In the genomic region with DNA sequence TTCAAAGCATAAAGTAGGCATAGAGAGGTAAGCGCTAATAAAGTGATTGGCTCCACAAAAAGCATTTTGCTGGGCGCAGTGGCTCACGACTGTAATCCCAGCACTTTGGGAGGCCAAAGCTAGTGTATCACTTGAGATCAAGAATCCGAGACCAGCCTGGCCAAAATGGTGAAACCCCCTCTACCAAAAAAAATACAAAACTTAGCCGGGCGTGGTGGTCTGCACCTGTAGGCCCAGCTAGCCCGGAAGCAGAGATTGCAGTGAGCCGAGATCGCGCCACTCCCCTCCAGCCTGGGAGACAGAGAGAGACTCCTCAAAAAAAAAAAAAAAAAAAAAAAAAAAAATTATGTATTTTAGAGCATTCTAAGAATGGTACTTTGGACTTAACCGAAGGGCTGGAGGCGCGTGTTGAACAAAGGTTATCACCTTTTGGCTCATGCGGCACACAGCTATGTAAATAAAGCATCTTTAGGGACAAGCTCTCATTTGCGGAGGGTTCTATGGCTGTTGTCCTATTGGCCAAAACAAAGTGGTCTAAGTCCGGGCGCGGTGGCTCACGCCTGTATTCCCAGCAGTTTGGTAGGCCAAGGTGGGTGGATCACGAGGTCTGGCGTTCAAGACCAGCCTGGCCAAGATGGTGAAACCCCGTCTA, we compare ENCODE assay signal across 8 cellular contexts. TPM values are rescaled to one million over a fixed set of nuclear protein-coding genes. Genes with fewer than 3 reads are reported as not detected.
DNase-seq lines count a peak whose midpoint lies in the region; ATAC-seq and TF ChIP-seq lines count a peak whose summit lies in the region.

No MANE protein-coding gene starts in this region.

- H3K27me3 Mint-ChIP-seq in T-cell: peaks cover 0 to 3% of the 10 kb centered on the region in 2 donors

- H3K36me3 Mint-ChIP-seq in T-cell: no peaks in the 10 kb centered on the region

- H3K36me3 ChIP-seq in HCT116 (ENCODE audit: control insufficient read depth in 1 of 2, insufficient read depth in 2 of 2, low read length in 2 of 2) (no peaks in the 10 kb centered on the region), psoas muscle (ENCODE audit: insufficient read depth in 1 of 2, low read depth in 1 of 2) (no peaks in the 10 kb centered on the region)

- no peaks in the 10 kb centered on the region for H3K79me2 ChIP-seq in HCT116 (ENCODE audit: insufficient read depth, low read length)

- no peaks in the 10 kb centered on the region for H3K9me3 Mint-ChIP-seq in T-cell

- H2AFZ ChIP-seq in HCT116 (ENCODE audit: low read depth, low read length, poor library complexity, severe bottlenecking): no peak overlapping the region

- H3K4me1 Mint-ChIP-seq in T-cell: peaks cover 15 to 18% (median 16%) of the 10 kb centered on the region in 3 donors

- H3K4me1 ChIP-seq in HCT116 (ENCODE audit: control insufficient read depth in 1 of 2, insufficient read depth in 2 of 2, low read length in 2 of 2) (peaks cover 17 to 39% of the 10 kb centered on the region in 2 experiments), psoas muscle (peaks cover 5% of the 10 kb centered on the region)

- H3K4me3 ChIP-seq in HCT116 (replicated peaks in 1 of 2; ENCODE audit: low read depth in 1 of 2, low read length in 2 of 2): peak overlapping the region; percentile 48 to 59
- peak overlapping the region; percentile 68 for H3K4me3 ChIP-seq in fibroblast of the aortic adventitia (ENCODE audit: low read depth, low read length)
- H3K4me3 ChIP-seq in psoas muscle: peak overlapping the region; percentile 73

- H3K9me3 ChIP-seq in HCT116 (ENCODE audit: control insufficient read depth in 1 of 2, insufficient read depth in 1 of 2, low read depth in 1 of 2, low read length in 2 of 2) (peaks cover 4 to 6% of the 10 kb centered on the region in 2 experiments; a peak in 2 of 4 replicates), psoas muscle (no peaks in the 10 kb centered on the region)

- ATAC-seq in HCT116 (peak; percentile 45), T-cell (replicated peaks in 1 of 4) (peak in 2 of 4 experiments; percentile 3 to 16), psoas muscle (peak in 2 of 4 donors; percentile 4), GM21423 (IDR thresholded peaks at IDR 0.05; ENCODE audit: unreplicated experiment) (no peak)

- TF ChIP-seq CTCF in C4-2B (conservative IDR thresholded peaks at IDR 0.05) (no peak), HCT116 (IDR thresholded peaks at IDR 0.05 in 2 of 3, conservative IDR thresholded peaks at IDR 0.05 in 1 of 3; ENCODE audit: borderline replicate concordance in 1 of 3, insufficient read depth in 1 of 3, low read depth in 2 of 3, low read length in 2 of 3) (no peak), fibroblast of the aortic adventitia (IDR thresholded peaks at IDR 0.05; ENCODE audit: insufficient read depth, low read length) (no peak), psoas muscle (IDR thresholded peaks at IDR 0.05) (no peak)

- H3K27me3 ChIP-seq in HCT116 (ENCODE audit: insufficient read depth, low read length) (no peaks in the 10 kb centered on the region), psoas muscle (ENCODE audit: insufficient read depth in 3 of 3, low read length in 2 of 3) (no peaks in the 10 kb centered on the region)

- TF ChIP-seq POLR2A in HCT116 (IDR thresholded peaks at IDR 0.05; ENCODE audit: borderline replicate concordance, extremely low read depth, insufficient read depth, insufficient read length): no peak

- RAD21 ChIA-PET in HCT116 (lab: Charles Lee; ENCODE audit: low non-redundant PET in 1 of 2, low total read pairs in 2 of 2, uncharacterized antibody in 2 of 2, unreplicated experiment in 2 of 2): no interaction called here

- POLR2A ChIA-PET in HCT116 (lab: Charles Lee) (interaction anchor here (0.7 to 4.0 kb wide), 24 partner anchors 10 to 1788 kb away, joined by 3 to 104 read pairs (median 7); a partner anchor contains a TSS), T-cell (lab: Charles Lee) (interaction anchor here (0.5 to 5.8 kb wide), 25 partner anchors 11 to 1761 kb away, joined by 3 to 134 read pairs (median 6); a partner anchor contains a TSS)

- H3K4me2 ChIP-seq in HCT116 (ENCODE audit: low read length): peak overlapping the region; percentile 70

- peak overlapping the region; percentile 89 for H3K27ac ChIP-seq in C4-2B
- peak overlapping the region; percentile 94 for H3K27ac ChIP-seq in HCT116 (ENCODE audit: low read depth, low read length)
- peak overlapping the region; percentile 90 for H3K27ac ChIP-seq in psoas muscle

- H3K4me3 Mint-ChIP-seq in T-cell: peak overlapping the region; percentile 78 to 91 (median 89)

- intact Hi-C loops in HCT116 (cut with micrococcal nuclease): no loop called here
- intact Hi-C loops in psoas muscle (cut with DNase I): no loop called here

- BruUV-seq in HCT116 (replicated peaks; lab: Mats Ljungman, UMichigan): no TSS peak

- no peaks in the 10 kb centered on the region for H4K20me1 ChIP-seq in HCT116 (ENCODE audit: insufficient read depth)

- TF ChIP-seq RAD21 in HCT116 (IDR thresholded peaks at IDR 0.05; ENCODE audit: low read depth): no peak

- DNase-seq in HCT116 (ENCODE audit: low read depth, low spot score): peak; percentile 36
- peak in 2 of 34 experiments; percentile 0 to 12 for DNase-seq in T-cell
- no peak for DNase-seq in fibroblast of the aortic adventitia (ENCODE audit: low read depth)
- DNase-seq in psoas muscle: no peak
- no peak for DNase-seq in nucleus accumbens (lab: John Stamatoyannopoulos, UW)
- no peak for DNase-seq in NCI-H2196 treated with DMSO at 0.1 percent for 48 hours (lab: John Stamatoyannopoulos, UW; ENCODE audit: unreplicated experiment)

- H3K9ac ChIP-seq in HCT116 (ENCODE audit: low read length): peak overlapping the region; percentile 65

- 52 to 56% (median 53%) methylated on average over 22 of the region's 22 CpGs for WGBS in psoas muscle, 3 donors

- no peaks in the 10 kb centered on the region for H3K9me2 ChIP-seq in HCT116 (ENCODE audit: insufficient read depth)

- peak overlapping the region; percentile 96 to 99 for H3K27ac Mint-ChIP-seq in T-cell

- CTCF ChIA-PET in HCT116 (lab: Charles Lee): interaction anchor here (0.7 kb wide), 1 partner anchor 49 kb away, joined by 3 read pairs; no protein-coding TSS in a partner anchor
- CTCF ChIA-PET in T-cell (lab: Charles Lee): interaction anchor here (0.6 to 2.2 kb wide), 7 partner anchors 17 to 111 kb away, joined by 3 to 13 read pairs (median 4); a partner anchor contains a TSS

TF ChIP-seq in HCT116, 20 proteins besides CTCF, POLR2A, EP300 and RAD21 (continues in another document):
- no peak for TF ChIP-seq EZH2 (IDR thresholded peaks at IDR 0.05)
- TF ChIP-seq, protein P1, sequence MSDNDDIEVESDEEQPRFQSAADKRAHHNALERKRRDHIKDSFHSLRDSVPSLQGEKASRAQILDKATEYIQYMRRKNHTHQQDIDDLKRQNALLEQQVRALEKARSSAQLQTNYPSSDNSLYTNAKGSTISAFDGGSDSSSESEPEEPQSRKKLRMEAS (IDR thresholded peaks at IDR 0.05): no peak
- TF ChIP-seq ZFX (IDR thresholded peaks at IDR 0.05): no peak
- TF ChIP-seq, protein P2, sequence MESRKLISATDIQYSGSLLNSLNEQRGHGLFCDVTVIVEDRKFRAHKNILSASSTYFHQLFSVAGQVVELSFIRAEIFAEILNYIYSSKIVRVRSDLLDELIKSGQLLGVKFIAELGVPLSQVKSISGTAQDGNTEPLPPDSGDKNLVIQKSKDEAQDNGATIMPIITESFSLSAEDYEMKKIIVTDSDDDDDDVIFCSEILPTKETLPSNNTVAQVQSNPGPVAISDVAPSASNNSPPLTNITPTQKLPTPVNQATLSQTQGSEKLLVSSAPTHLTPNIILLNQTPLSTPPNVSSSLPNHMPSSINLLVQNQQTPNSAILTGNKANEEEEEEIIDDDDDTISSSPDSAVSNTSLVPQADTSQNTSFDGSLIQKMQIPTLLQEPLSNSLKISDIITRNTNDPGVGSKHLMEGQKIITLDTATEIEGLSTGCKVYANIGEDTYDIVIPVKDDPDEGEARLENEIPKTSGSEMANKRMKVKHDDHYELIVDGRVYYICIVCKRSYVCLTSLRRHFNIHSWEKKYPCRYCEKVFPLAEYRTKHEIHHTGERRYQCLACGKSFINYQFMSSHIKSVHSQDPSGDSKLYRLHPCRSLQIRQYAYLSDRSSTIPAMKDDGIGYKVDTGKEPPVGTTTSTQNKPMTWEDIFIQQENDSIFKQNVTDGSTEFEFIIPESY (IDR thresholded peaks at IDR 0.05; ENCODE audit: extremely low read depth, insufficient replicate concordance, low read length): no peak
- TF ChIP-seq ZNF274 (IDR thresholded peaks at IDR 0.05; ENCODE audit: low read depth, low read length): no peak
- TF ChIP-seq EZH2phosphoT487 (IDR thresholded peaks at IDR 0.05; ENCODE audit: borderline replicate concordance): no peak
- TF ChIP-seq, protein P3, sequence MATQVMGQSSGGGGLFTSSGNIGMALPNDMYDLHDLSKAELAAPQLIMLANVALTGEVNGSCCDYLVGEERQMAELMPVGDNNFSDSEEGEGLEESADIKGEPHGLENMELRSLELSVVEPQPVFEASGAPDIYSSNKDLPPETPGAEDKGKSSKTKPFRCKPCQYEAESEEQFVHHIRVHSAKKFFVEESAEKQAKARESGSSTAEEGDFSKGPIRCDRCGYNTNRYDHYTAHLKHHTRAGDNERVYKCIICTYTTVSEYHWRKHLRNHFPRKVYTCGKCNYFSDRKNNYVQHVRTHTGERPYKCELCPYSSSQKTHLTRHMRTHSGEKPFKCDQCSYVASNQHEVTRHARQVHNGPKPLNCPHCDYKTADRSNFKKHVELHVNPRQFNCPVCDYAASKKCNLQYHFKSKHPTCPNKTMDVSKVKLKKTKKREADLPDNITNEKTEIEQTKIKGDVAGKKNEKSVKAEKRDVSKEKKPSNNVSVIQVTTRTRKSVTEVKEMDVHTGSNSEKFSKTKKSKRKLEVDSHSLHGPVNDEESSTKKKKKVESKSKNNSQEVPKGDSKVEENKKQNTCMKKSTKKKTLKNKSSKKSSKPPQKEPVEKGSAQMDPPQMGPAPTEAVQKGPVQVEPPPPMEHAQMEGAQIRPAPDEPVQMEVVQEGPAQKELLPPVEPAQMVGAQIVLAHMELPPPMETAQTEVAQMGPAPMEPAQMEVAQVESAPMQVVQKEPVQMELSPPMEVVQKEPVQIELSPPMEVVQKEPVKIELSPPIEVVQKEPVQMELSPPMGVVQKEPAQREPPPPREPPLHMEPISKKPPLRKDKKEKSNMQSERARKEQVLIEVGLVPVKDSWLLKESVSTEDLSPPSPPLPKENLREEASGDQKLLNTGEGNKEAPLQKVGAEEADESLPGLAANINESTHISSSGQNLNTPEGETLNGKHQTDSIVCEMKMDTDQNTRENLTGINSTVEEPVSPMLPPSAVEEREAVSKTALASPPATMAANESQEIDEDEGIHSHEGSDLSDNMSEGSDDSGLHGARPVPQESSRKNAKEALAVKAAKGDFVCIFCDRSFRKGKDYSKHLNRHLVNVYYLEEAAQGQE (IDR thresholded peaks at IDR 0.05; ENCODE audit: low read depth): no peak

RNA-seq across cellular contexts. Expression of a gene that starts 17.4 kb away (rescaled TPM):
- 9.8 TPM for total RNA-seq in HCT116 (2021; ENCODE audit: unreplicated experiment)
- 12.0 and 13.4 TPM in 2 replicates for polyA plus RNA-seq in HCT116 (2012)
- 1 to 10 TPM; 1.0 to 2.4 (median 1.8) TPM for total RNA-seq in T-cell
- total RNA-seq in fibroblast of the aortic adventitia (ENCODE audit: low replicate concordance): 7.4 and 9.0 TPM in 2 replicates
- total RNA-seq in psoas muscle: 1 to 10 TPM in 3 of 4 donors, under 1 TPM in 1; 0.99 to 2.7 (median 1.6) TPM
- 1 to 10 TPM in 1 of 3 donors, under 1 TPM in 2; 0.32 to 1.2 (median 0.40) TPM for polyA plus RNA-seq in psoas muscle
